11 cellular contexts compared by ENCODE assay signal in the genomic region with DNA sequence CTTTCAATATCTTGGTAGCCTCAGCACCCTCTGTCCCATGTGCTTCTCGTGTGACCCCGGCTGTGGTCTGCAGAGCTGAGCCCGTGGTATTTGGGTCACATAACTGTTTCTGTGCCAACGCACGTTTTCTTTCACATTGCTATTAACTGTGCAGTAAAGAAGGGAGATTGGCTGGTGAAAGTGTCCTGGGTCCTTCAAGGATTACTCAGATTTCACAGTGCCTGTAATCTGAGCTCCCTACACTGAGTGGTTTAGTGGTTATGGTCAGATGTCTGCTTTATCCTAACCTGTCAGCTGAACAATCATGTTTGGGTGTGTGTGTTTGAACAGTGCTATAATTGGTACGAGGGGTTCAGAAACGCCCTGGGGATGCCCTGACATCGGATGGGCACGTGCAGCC.
DNase-seq lines count a peak whose midpoint lies in the region; ATAC-seq and TF ChIP-seq lines count a peak whose summit lies in the region.
"Had no signal": no experiment of that assay in that cellular context is flagged by ENCODE, and none has a peak within 500 bp of the region (broad histone marks: within the 10 kb centered on the region; RNA-seq: fewer than 3 reads in every experiment).

No MANE protein-coding gene starts in this region.

- no peaks in the 10 kb centered on the region for H3K27me3 Mint-ChIP-seq in stimulated activated naive CD8-positive, alpha-beta T cell treated with anti-CD3 and anti-CD28 coated beads, Interleukin-15, amount 100 ng/mL, for 72 hours
- H3K27me3 Mint-ChIP-seq: B cell had no signal

- DNase-seq in stimulated activated naive CD8-positive, alpha-beta T cell treated with anti-CD3 and anti-CD28 coated beads, Interleukin-15, amount 100 ng/mL, for 72 hours: no peak
- no peak for DNase-seq in stimulated activated naive CD8-positive, alpha-beta T cell treated with anti-CD3 and anti-CD28 coated beads, Interleukin-15, Interleukin-2, amounts not matched to agents 100 U/mL and 50 U/mL, for 24 hours
- DNase-seq in hepatic stellate cell (ENCODE audit: low spot score) (peak; percentile 17), vagina (ENCODE audit: extremely low spot score in 2 of 2) (peak in 1 of 2 donors; percentile 79)
- DNase-seq in NK-92 treated with Interleukin-12 subunit alpha and Interleukin-12 subunit beta, amount 100 ng/mL, for 24 hours (lab: John Stamatoyannopoulos, UW): no peak
- DNase-seq: effector memory CD8-positive, alpha-beta T cell; H9 had no signal

- peaks cover 37% of the 10 kb centered on the region for H3K4me1 ChIP-seq in vagina

- H3K4me1 Mint-ChIP-seq in stimulated activated naive CD8-positive, alpha-beta T cell treated with anti-CD3 and anti-CD28 coated beads, Interleukin-15, amount 100 ng/mL, for 72 hours: no peaks in the 10 kb centered on the region

- H3K27ac Mint-ChIP-seq in stimulated activated naive CD8-positive, alpha-beta T cell treated with anti-CD3 and anti-CD28 coated beads, Interleukin-15, amount 100 ng/mL, for 72 hours: no peak overlapping the region
- H3K27ac Mint-ChIP-seq: B cell; effector memory CD8-positive, alpha-beta T cell; H9 had no signal

- H3K27me3 ChIP-seq in vagina: no peaks in the 10 kb centered on the region

- peak overlapping the region; percentile 76 for H3K27ac ChIP-seq in vagina

- no peaks in the 10 kb centered on the region for H3K36me3 ChIP-seq in vagina

- no peak overlapping the region for H3K4me3 ChIP-seq in vagina

- intact Hi-C loops in vagina (cut with DNase I): no loop called here

- ATAC-seq in stimulated activated naive CD8-positive, alpha-beta T cell treated with anti-CD3 and anti-CD28 coated beads, Interleukin-15, amount 100 ng/mL, for 72 hours: peak; percentile 23
- no peak for ATAC-seq in stimulated activated naive CD8-positive, alpha-beta T cell treated with anti-CD3 and anti-CD28 coated beads, Interleukin-15, Interleukin-2, amounts not matched to agents 100 U/mL and 50 U/mL, for 24 hours
- ATAC-seq in SK-N-SH treated with all-trans-retinoic acid at 6 μM for 48 hours (peak; percentile 98), GM18868 (IDR thresholded peaks at IDR 0.05; ENCODE audit: unreplicated experiment) (no peak), HG03175 (IDR thresholded peaks at IDR 0.05; ENCODE audit: unreplicated experiment) (no peak)
- ATAC-seq: effector memory CD8-positive, alpha-beta T cell had no signal

- peaks cover 0 to 6% of the 10 kb centered on the region in 2 donors for H3K9me3 Mint-ChIP-seq in stimulated activated naive CD8-positive, alpha-beta T cell treated with anti-CD3 and anti-CD28 coated beads, Interleukin-15, amount 100 ng/mL, for 72 hours

- TF ChIP-seq CTCF in vagina (IDR thresholded peaks at IDR 0.05): no peak

- no peak overlapping the region for H3K4me3 Mint-ChIP-seq in stimulated activated naive CD8-positive, alpha-beta T cell treated with anti-CD3 and anti-CD28 coated beads, Interleukin-15, amount 100 ng/mL, for 72 hours
- H3K4me3 Mint-ChIP-seq: B cell; effector memory CD8-positive, alpha-beta T cell; H9 had no signal

- H3K9me3 ChIP-seq in vagina: no peaks in the 10 kb centered on the region

- no peak for TF ChIP-seq POLR2A in vagina (IDR thresholded peaks at IDR 0.05)

TF ChIP-seq in SK-N-SH treated with all-trans-retinoic acid at 6 μM for 48 hours, 23 proteins besides CTCF, POLR2A, EP300 and RAD21:
- TF ChIP-seq ZNF70 (CRISPR knock-in tag; IDR thresholded peaks at IDR 0.05): no peak
- no peak for TF ChIP-seq ZFP3 (CRISPR knock-in tag; IDR thresholded peaks at IDR 0.05)
- TF ChIP-seq OSR1 (CRISPR knock-in tag; IDR thresholded peaks at IDR 0.05): no peak
- no peak for TF ChIP-seq SNAI2 (CRISPR knock-in tag; IDR thresholded peaks at IDR 0.05)
- TF ChIP-seq, protein P1, sequence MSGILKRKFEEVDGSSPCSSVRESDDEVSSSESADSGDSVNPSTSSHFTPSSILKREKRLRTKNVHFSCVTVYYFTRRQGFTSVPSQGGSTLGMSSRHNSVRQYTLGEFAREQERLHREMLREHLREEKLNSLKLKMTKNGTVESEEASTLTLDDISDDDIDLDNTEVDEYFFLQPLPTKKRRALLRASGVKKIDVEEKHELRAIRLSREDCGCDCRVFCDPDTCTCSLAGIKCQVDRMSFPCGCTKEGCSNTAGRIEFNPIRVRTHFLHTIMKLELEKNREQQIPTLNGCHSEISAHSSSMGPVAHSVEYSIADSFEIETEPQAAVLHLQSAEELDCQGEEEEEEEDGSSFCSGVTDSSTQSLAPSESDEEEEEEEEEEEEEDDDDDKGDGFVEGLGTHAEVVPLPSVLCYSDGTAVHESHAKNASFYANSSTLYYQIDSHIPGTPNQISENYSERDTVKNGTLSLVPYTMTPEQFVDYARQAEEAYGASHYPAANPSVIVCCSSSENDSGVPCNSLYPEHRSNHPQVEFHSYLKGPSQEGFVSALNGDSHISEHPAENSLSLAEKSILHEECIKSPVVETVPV (CRISPR knock-in tag; IDR thresholded peaks at IDR 0.05): no peak
- no peak for TF ChIP-seq ZNF8 (CRISPR knock-in tag; IDR thresholded peaks at IDR 0.05)
- TF ChIP-seq PPARA (CRISPR knock-in tag; IDR thresholded peaks at IDR 0.05; ENCODE audit: borderline replicate concordance): no peak
- TF ChIP-seq, protein P2, sequence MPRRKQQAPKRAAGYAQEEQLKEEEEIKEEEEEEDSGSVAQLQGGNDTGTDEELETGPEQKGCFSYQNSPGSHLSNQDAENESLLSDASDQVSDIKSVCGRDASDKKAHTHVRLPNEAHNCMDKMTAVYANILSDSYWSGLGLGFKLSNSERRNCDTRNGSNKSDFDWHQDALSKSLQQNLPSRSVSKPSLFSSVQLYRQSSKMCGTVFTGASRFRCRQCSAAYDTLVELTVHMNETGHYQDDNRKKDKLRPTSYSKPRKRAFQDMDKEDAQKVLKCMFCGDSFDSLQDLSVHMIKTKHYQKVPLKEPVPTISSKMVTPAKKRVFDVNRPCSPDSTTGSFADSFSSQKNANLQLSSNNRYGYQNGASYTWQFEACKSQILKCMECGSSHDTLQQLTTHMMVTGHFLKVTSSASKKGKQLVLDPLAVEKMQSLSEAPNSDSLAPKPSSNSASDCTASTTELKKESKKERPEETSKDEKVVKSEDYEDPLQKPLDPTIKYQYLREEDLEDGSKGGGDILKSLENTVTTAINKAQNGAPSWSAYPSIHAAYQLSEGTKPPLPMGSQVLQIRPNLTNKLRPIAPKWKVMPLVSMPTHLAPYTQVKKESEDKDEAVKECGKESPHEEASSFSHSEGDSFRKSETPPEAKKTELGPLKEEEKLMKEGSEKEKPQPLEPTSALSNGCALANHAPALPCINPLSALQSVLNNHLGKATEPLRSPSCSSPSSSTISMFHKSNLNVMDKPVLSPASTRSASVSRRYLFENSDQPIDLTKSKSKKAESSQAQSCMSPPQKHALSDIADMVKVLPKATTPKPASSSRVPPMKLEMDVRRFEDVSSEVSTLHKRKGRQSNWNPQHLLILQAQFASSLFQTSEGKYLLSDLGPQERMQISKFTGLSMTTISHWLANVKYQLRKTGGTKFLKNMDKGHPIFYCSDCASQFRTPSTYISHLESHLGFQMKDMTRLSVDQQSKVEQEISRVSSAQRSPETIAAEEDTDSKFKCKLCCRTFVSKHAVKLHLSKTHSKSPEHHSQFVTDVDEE (CRISPR knock-in tag; IDR thresholded peaks at IDR 0.05): no peak
- TF ChIP-seq CSDC2 (CRISPR knock-in tag; IDR thresholded peaks at IDR 0.05): no peak
- no peak for TF ChIP-seq TCF4 (CRISPR knock-in tag; IDR thresholded peaks at IDR 0.05; ENCODE audit: borderline replicate concordance)

Comparison
In these comparisons a context has a peak if more than half of its experiments do, and no peak if none do; other contexts are left out.
1. ATAC-seq: peak in stimulated activated naive CD8-positive, alpha-beta T cell treated with anti-CD3 and anti-CD28 coated beads, Interleukin-15, amount 100 ng/mL, for 72 hours (single experiment) and SK-N-SH treated with all-trans-retinoic acid at 6 μM for 48 hours (single experiment); none in stimulated activated naive CD8-positive, alpha-beta T cell treated with anti-CD3 and anti-CD28 coated beads, Interleukin-15, Interleukin-2, amounts not matched to agents 100 U/mL and 50 U/mL, for 24 hours (single experiment), GM18868 (single experiment) and HG03175 (single experiment).